In the genomic region with DNA sequence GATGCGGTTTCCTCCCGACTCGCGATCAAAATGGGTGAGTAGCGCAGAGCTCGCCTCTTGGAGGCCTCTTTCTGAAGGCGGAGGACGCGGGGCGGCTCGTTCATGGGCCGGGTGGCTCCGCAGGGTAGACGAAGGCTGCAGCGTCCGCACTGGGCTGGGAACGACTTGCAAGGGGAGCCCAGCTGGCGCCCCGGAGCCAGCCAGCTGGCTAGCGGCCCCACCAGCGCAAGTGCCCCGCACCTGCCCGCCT, we compare ENCODE assay signal across 8 cellular contexts. TPM values are rescaled to one million over a fixed set of nuclear protein-coding genes. Genes with fewer than 3 reads are reported as not detected.
DNase-seq lines count a peak whose midpoint lies in the region; ATAC-seq and TF ChIP-seq lines count a peak whose summit lies in the region.

No MANE protein-coding gene starts in this region.

- DNase-seq in PC-3 (no peak), fibroblast of mammary gland (ENCODE audit: low read depth) (no peak), sciatic nerve (ENCODE audit: low spot score) (no peak), NCI-H69 (lab: John Stamatoyannopoulos, UW) (no peak), NCI-H128 (lab: John Stamatoyannopoulos, UW; ENCODE audit: unreplicated experiment) (no peak), globus pallidus (ENCODE audit: low spot score) (no peak)

- peaks cover 9% of the 10 kb centered on the region for H3K79me2 ChIP-seq in PC-3 (ENCODE audit: low read length)

- H3K27ac ChIP-seq in BLaER1 treated with 17β-estradiol and CSF1 and Interleukin-3, amounts not matched to agents 10 nM and 100 nM = peak overlapping the region in 8 of 11 experiments; percentile 37 to 86 (median 60); a peak in 13 of 22 replicates
- no peak overlapping the region for H3K27ac ChIP-seq in PC-3 (ENCODE audit: low read length)

- BruUV-seq in PC-3 (replicated peaks; lab: Mats Ljungman, UMichigan) = no TSS peak

- H3K4me1 ChIP-seq in BLaER1 treated with 17β-estradiol and CSF1 and Interleukin-3, amounts not matched to agents 10 nM and 100 nM = peaks cover 33 to 49% (median 42%) of the 10 kb centered on the region in 10 experiments
- H3K4me1 ChIP-seq in PC-3 (ENCODE audit: insufficient read depth, low read length) = no peaks in the 10 kb centered on the region

- no peak for TF ChIP-seq CTCF in PC-3 (conservative IDR thresholded peaks at IDR 0.05; ENCODE audit: low read depth, low read length)
- no peak for TF ChIP-seq CTCF in fibroblast of mammary gland (conservative IDR thresholded peaks at IDR 0.05; ENCODE audit: control insufficient read depth, insufficient read depth, low read depth, low read length)

- no peaks in the 10 kb centered on the region for H3F3A ChIP-seq in PC-3 (ENCODE audit: low read length, unreplicated experiment)

- H3K4me2 ChIP-seq in BLaER1 treated with 17β-estradiol and CSF1 and Interleukin-3, amounts not matched to agents 10 nM and 100 nM = peak overlapping the region; percentile 82 to 100 (median 94)
- H3K4me2 ChIP-seq in PC-3 (ENCODE audit: low read length) = peak overlapping the region; percentile 82

- peak overlapping the region; percentile 81 to 99 (median 96) for H3K4me3 ChIP-seq in BLaER1 treated with 17β-estradiol and CSF1 and Interleukin-3, amounts not matched to agents 10 nM and 100 nM
- H3K4me3 ChIP-seq in PC-3 (ENCODE audit: low read length) (peak overlapping the region; percentile 72), fibroblast of mammary gland (ENCODE audit: control insufficient read depth, low read depth, low read length) (peak overlapping the region; percentile 72)

- H4K20me1 ChIP-seq in BLaER1 treated with 17β-estradiol and CSF1 and Interleukin-3, amounts not matched to agents 10 nM and 100 nM = peaks cover 0 to 36% (median 20%) of the 10 kb centered on the region in 11 experiments; a peak in 16 of 22 replicates
- H4K20me1 ChIP-seq in PC-3 (ENCODE audit: low read length) = no peaks in the 10 kb centered on the region

- H3K9me3 ChIP-seq in BLaER1 treated with 17β-estradiol and CSF1 and Interleukin-3, amounts not matched to agents 10 nM and 100 nM (replicated peaks in 1 of 11) = no peaks in the 10 kb centered on the region
- no peaks in the 10 kb centered on the region for H3K9me3 ChIP-seq in PC-3 (ENCODE audit: low read length)

- H3K36me3 ChIP-seq in BLaER1 treated with 17β-estradiol and CSF1 and Interleukin-3, amounts not matched to agents 10 nM and 100 nM = peaks cover 0 to 20% (median 11%) of the 10 kb centered on the region in 11 experiments; a peak in 14 of 22 replicates
- H3K36me3 ChIP-seq in PC-3 (ENCODE audit: low read depth, low read length) = no peaks in the 10 kb centered on the region

- H3K9me2 ChIP-seq in PC-3 (replicated peaks; ENCODE audit: low read length) = no peaks in the 10 kb centered on the region

- intact Hi-C loops in PC-3 (cut with micrococcal nuclease) = no loop called here
- intact Hi-C loops in sciatic nerve (cut with DNase I) = no loop called here

- H2AFZ ChIP-seq in PC-3 (ENCODE audit: low read length) = peak overlapping the region; percentile 74

- POLR2A ChIA-PET in PC-3 (lab: Charles Lee; ENCODE audit: unreplicated experiment) = no interaction called here

- no peaks in the 10 kb centered on the region for H3K27me3 ChIP-seq in BLaER1 treated with 17β-estradiol and CSF1 and Interleukin-3, amounts not matched to agents 10 nM and 100 nM
- no peaks in the 10 kb centered on the region for H3K27me3 ChIP-seq in PC-3 (ENCODE audit: low read length)

- CTCF ChIA-PET in PC-3 (lab: Charles Lee) = interaction anchor here (0.6 kb wide), 1 partner anchor 165 kb away, joined by 4 read pairs; no protein-coding TSS in a partner anchor

- peak overlapping the region; percentile 85 to 93 (median 89); a peak in 21 of 22 replicates for H3K9ac ChIP-seq in BLaER1 treated with 17β-estradiol and CSF1 and Interleukin-3, amounts not matched to agents 10 nM and 100 nM
- H3K9ac ChIP-seq in PC-3 (ENCODE audit: low read length) = peak overlapping the region; percentile 35

- ATAC-seq in GM21717 (IDR thresholded peaks at IDR 0.05; ENCODE audit: unreplicated experiment) = peak; percentile 15
- ATAC-seq in PC-3 = peak; percentile 4; the same call in 1 of the 2 replicates
- peak; percentile 51 for ATAC-seq in sciatic nerve

RNA-seq across cellular contexts. Expression of gene PASK, which starts 0.3 kb away (rescaled TPM):
- total RNA-seq in PC-3 (2014; rRNA removed) (3.1 and 4.1 TPM in 2 replicates), sciatic nerve (7.0 TPM)

RNA-seq across cellular contexts. Expression of gene PPP1R7, which starts 0.7 kb away (rescaled TPM):
- total RNA-seq in PC-3 (2014; rRNA removed) (16.6 and 21.4 TPM in 2 replicates), sciatic nerve (45.3 TPM)

RNA-seq across cellular contexts. Expression of gene ANO7, which starts 38.9 kb away (rescaled TPM):
- total RNA-seq in PC-3 (2014; rRNA removed) = 2.6 and 2.9 TPM in 2 replicates
- total RNA-seq in sciatic nerve = 3.8 TPM

RNA-seq across cellular contexts. Expression of gene MTERF4, which starts 47.5 kb away (rescaled TPM):
- 13.6 and 15.4 TPM in 2 replicates for total RNA-seq in PC-3 (2014; rRNA removed)
- 33.5 TPM for total RNA-seq in sciatic nerve
